ENCODE assay signal across 12 cellular contexts in genomic region chr22:23245045-23245798, GRCh38.
DNase-seq lines count a peak whose midpoint lies in the region; ATAC-seq and TF ChIP-seq lines count a peak whose summit lies in the region.
"Had no signal": no experiment of that assay in that cellular context is flagged by ENCODE, and none has a peak within 500 bp of the region (broad histone marks: within the 10 kb centered on the region; RNA-seq: fewer than 3 reads in every experiment).

No MANE protein-coding gene starts in this region.

- H3K9me3 Mint-ChIP-seq in MCF 10A (ENCODE audit: unreplicated experiment), result no peaks in the 10 kb centered on the region
- H3K9me3 Mint-ChIP-seq in activated naive CD8-positive, alpha-beta T cell treated with anti-CD3 and anti-CD28 coated beads, Interleukin-2, amount 50 U/mL, for 24 hours, result no peaks in the 10 kb centered on the region

- no peaks in the 10 kb centered on the region for H3K27me3 Mint-ChIP-seq in MCF 10A (ENCODE audit: insufficient read depth, unreplicated experiment)
- no peaks in the 10 kb centered on the region for H3K27me3 Mint-ChIP-seq in activated naive CD8-positive, alpha-beta T cell treated with anti-CD3 and anti-CD28 coated beads, Interleukin-2, amount 50 U/mL, for 24 hours

- H3K9me3 ChIP-seq in breast epithelium, result no peaks in the 10 kb centered on the region
- H3K9me3 ChIP-seq: ovary had no signal

- BruUV-seq in MCF 10A (replicated peaks; lab: Mats Ljungman, UMichigan), result no TSS peak

- no peaks in the 10 kb centered on the region for H3K36me3 ChIP-seq in breast epithelium
- H3K36me3 ChIP-seq: ovary had no signal

- no peak for TF ChIP-seq POLR2A in breast epithelium (IDR thresholded peaks at IDR 0.05)

- intact Hi-C loops in MCF 10A (cut with micrococcal nuclease) (no loop called here), breast epithelium (cut with DNase I; ENCODE audit: low total_unique reads) (no loop called here), left colon (cut with DNase I, micrococcal nuclease) (no loop called here)

- H3K4me3 ChIP-seq in breast epithelium, result no peak overlapping the region
- H3K4me3 ChIP-seq: ovary had no signal

- TF ChIP-seq CTCF in MCF 10A (IDR thresholded peaks at IDR 0.05; ENCODE audit: unreplicated experiment) (no peak), breast epithelium (IDR thresholded peaks at IDR 0.05) (no peak)

- no peak overlapping the region for H3K27ac ChIP-seq in breast epithelium
- H3K27ac ChIP-seq: ovary had no signal

- DNase-seq in MCF 10A (ENCODE audit: unreplicated experiment), result peak; percentile 54
- DNase-seq in breast epithelium (ENCODE audit: low spot score in 2 of 2), result no peak
- peak; percentile 28 for DNase-seq in activated naive CD8-positive, alpha-beta T cell treated with anti-CD3 and anti-CD28 coated beads, Interleukin-2, amount 50 U/mL, for 24 hours
- no peak for DNase-seq in left colon
- no peak for DNase-seq in NCI-H2029 treated with DMSO at 0.1 percent for 48 hours (lab: John Stamatoyannopoulos, UW)
- no peak for DNase-seq in GF-D8 (lab: John Stamatoyannopoulos, UW)
- DNase-seq: activated CD4-positive, alpha-beta T cell treated with anti-CD3 and anti-CD28 coated beads, Interleukin-2, amount 50 U/mL, for 48 hours; NCI-H146; ovary had no signal

- H3K36me3 Mint-ChIP-seq in MCF 10A (ENCODE audit: insufficient read depth, unreplicated experiment), result peaks cover 13% of the 10 kb centered on the region
- peaks cover 5% of the 10 kb centered on the region for H3K36me3 Mint-ChIP-seq in activated naive CD8-positive, alpha-beta T cell treated with anti-CD3 and anti-CD28 coated beads, Interleukin-2, amount 50 U/mL, for 24 hours (ENCODE audit: low read depth)

- POLR2A ChIA-PET in MCF 10A (lab: Yijun Ruan, JAX), result no interaction called here

- CTCF ChIA-PET in MCF 10A (lab: Yijun Ruan, JAX), result no interaction called here

- H3K27me3 ChIP-seq in breast epithelium, result no peaks in the 10 kb centered on the region
- H3K27me3 ChIP-seq: ovary had no signal

- H3K4me1 Mint-ChIP-seq in MCF 10A (ENCODE audit: insufficient read depth, unreplicated experiment), result peaks cover 55% of the 10 kb centered on the region
- H3K4me1 Mint-ChIP-seq in activated naive CD8-positive, alpha-beta T cell treated with anti-CD3 and anti-CD28 coated beads, Interleukin-2, amount 50 U/mL, for 24 hours, result peaks cover 95% of the 10 kb centered on the region

- H3K4me3 Mint-ChIP-seq in MCF 10A (ENCODE audit: unreplicated experiment), result no peak overlapping the region
- no peak overlapping the region for H3K4me3 Mint-ChIP-seq in activated naive CD8-positive, alpha-beta T cell treated with anti-CD3 and anti-CD28 coated beads, Interleukin-2, amount 50 U/mL, for 24 hours

- peak overlapping the region; percentile 92 for H3K27ac Mint-ChIP-seq in MCF 10A (ENCODE audit: low read depth, unreplicated experiment)
- H3K27ac Mint-ChIP-seq in activated naive CD8-positive, alpha-beta T cell treated with anti-CD3 and anti-CD28 coated beads, Interleukin-2, amount 50 U/mL, for 24 hours, result peak overlapping the region; percentile 89

- no peaks in the 10 kb centered on the region for H3K4me1 ChIP-seq in breast epithelium

- peak; percentile 18 for ATAC-seq in activated naive CD8-positive, alpha-beta T cell treated with anti-CD3 and anti-CD28 coated beads, Interleukin-2, amount 50 U/mL, for 24 hours
- ATAC-seq in left colon (peak; percentile 56), GM18502 (IDR thresholded peaks at IDR 0.05; ENCODE audit: poor library complexity, unreplicated experiment) (no peak), GM21737 (IDR thresholded peaks at IDR 0.05; ENCODE audit: unreplicated experiment) (no peak)
- ATAC-seq: Panc1 had no signal

Comparison
In these comparisons a context has a peak if more than half of its experiments do, and no peak if none do; other contexts are left out.
1. DNase-seq: peak in MCF 10A (single experiment) and activated naive CD8-positive, alpha-beta T cell treated with anti-CD3 and anti-CD28 coated beads, Interleukin-2, amount 50 U/mL, for 24 hours (single experiment); none in breast epithelium (0 of 2), left colon (0 of 2), NCI-H2029 treated with DMSO at 0.1 percent for 48 hours (single experiment) and GF-D8 (single experiment).
2. ATAC-seq: peak in activated naive CD8-positive, alpha-beta T cell treated with anti-CD3 and anti-CD28 coated beads, Interleukin-2, amount 50 U/mL, for 24 hours (single experiment) and left colon (single experiment); none in GM18502 (single experiment) and GM21737 (single experiment).